ENCODE assay signal across 1 cellular context in genomic region chr3:49421890-49422378, GRCh38.
TF ChIP-seq lines count a peak whose summit lies in the region.

No MANE protein-coding gene starts in this region.

TF ChIP-seq in H1, 55 proteins besides CTCF, POLR2A, EP300 and RAD21:
- no peak for TF ChIP-seq CBX5 (IDR thresholded peaks at IDR 0.05; ENCODE audit: low read depth, low read length)
- 0 out of 2 replicates have a peak, but pooled peaks have one; percentile 6 for TF ChIP-seq ATF2 (IDR thresholded peaks at IDR 0.05; ENCODE audit: low read length)
- TF ChIP-seq PHF8 (conservative IDR thresholded peaks at IDR 0.05; ENCODE audit: low read depth, low read length) = peak; percentile 70
- 0 out of 2 replicates have a peak, but pooled peaks have one; percentile 14 for TF ChIP-seq E2F6 (IDR thresholded peaks at IDR 0.05)
- no peak for TF ChIP-seq ASH2L (IDR thresholded peaks at IDR 0.05; ENCODE audit: low read length)
- TF ChIP-seq POLR2AphosphoS5 (IDR thresholded peaks at IDR 0.05; ENCODE audit: low read depth, low read length) = peak; percentile 34; the same call in 1 of the 2 replicates
- no peak for TF ChIP-seq KDM5A (IDR thresholded peaks at IDR 0.05; ENCODE audit: low read length)
- no peak for TF ChIP-seq USF2 (IDR thresholded peaks at IDR 0.05; ENCODE audit: low read length)
- peak; percentile 28; the same call in 1 of the 2 replicates for TF ChIP-seq YY1 (IDR thresholded peaks at IDR 0.05; ENCODE audit: low read depth, low read length)
